3 cellular contexts compared by ENCODE assay signal in genomic region chr20:17955302-17955701, GRCh38.
A peak's percentile ranks its signal among the peaks of the same experiment; 100 is the strongest.
TF ChIP-seq lines count a peak whose summit lies in the region.

No MANE protein-coding gene starts in this region.

TF ChIP-seq in HepG2, 621 proteins besides CTCF, POLR2A, EP300 and RAD21:
- TF ChIP-seq MED1 (CRISPR knock-in tag; IDR thresholded peaks at IDR 0.05) (no peak), TCF12 (IDR thresholded peaks at IDR 0.05) (no peak), TCF12 (CRISPR knock-in tag; IDR thresholded peaks at IDR 0.05) (no peak), ZNF703 (CRISPR knock-in tag; IDR thresholded peaks at IDR 0.05; ENCODE audit: borderline replicate concordance) (no peak), THYN1 (CRISPR knock-in tag; IDR thresholded peaks at IDR 0.05; ENCODE audit: borderline replicate concordance, low read depth) (no peak), NRL (CRISPR knock-in tag; IDR thresholded peaks at IDR 0.05; ENCODE audit: borderline replicate concordance) (no peak), TOPORS (CRISPR knock-in tag; IDR thresholded peaks at IDR 0.05) (no peak), ZNF614 (CRISPR knock-in tag; IDR thresholded peaks at IDR 0.05; ENCODE audit: borderline replicate concordance) (no peak), NONO (IDR thresholded peaks at IDR 0.05) (no peak), NONO (CRISPR knock-in tag; conservative IDR thresholded peaks at IDR 0.05) (no peak), PITX1 (CRISPR knock-in tag; IDR thresholded peaks at IDR 0.05) (no peak), AGO2 (optimal IDR thresholded peaks at IDR 0.05; ENCODE audit: low read depth, low read length) (peak; percentile 36), CBX5 (CRISPR knock-in tag; IDR thresholded peaks at IDR 0.05; ENCODE audit: borderline replicate concordance) (no peak), ZNF841 (CRISPR knock-in tag; IDR thresholded peaks at IDR 0.05; ENCODE audit: borderline replicate concordance) (no peak)
- TF ChIP-seq, protein P1, sequence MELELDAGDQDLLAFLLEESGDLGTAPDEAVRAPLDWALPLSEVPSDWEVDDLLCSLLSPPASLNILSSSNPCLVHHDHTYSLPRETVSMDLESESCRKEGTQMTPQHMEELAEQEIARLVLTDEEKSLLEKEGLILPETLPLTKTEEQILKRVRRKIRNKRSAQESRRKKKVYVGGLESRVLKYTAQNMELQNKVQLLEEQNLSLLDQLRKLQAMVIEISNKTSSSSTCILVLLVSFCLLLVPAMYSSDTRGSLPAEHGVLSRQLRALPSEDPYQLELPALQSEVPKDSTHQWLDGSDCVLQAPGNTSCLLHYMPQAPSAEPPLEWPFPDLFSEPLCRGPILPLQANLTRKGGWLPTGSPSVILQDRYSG (CRISPR knock-in tag; IDR thresholded peaks at IDR 0.05), result no peak
- TF ChIP-seq, protein P2, sequence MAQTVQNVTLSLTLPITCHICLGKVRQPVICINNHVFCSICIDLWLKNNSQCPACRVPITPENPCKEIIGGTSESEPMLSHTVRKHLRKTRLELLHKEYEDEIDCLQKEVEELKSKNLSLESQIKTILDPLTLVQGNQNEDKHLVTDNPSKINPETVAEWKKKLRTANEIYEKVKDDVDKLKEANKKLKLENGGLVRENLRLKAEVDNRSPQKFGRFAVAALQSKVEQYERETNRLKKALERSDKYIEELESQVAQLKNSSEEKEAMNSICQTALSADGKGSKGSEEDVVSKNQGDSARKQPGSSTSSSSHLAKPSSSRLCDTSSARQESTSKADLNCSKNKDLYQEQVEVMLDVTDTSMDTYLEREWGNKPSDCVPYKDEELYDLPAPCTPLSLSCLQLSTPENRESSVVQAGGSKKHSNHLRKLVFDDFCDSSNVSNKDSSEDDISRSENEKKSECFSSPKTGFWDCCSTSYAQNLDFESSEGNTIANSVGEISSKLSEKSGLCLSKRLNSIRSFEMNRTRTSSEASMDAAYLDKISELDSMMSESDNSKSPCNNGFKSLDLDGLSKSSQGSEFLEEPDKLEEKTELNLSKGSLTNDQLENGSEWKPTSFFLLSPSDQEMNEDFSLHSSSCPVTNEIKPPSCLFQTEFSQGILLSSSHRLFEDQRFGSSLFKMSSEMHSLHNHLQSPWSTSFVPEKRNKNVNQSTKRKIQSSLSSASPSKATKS (CRISPR knock-in tag; IDR thresholded peaks at IDR 0.05), result 0 out of 2 replicates have a peak, but pooled peaks have one; percentile 55
- TF ChIP-seq, protein P3, sequence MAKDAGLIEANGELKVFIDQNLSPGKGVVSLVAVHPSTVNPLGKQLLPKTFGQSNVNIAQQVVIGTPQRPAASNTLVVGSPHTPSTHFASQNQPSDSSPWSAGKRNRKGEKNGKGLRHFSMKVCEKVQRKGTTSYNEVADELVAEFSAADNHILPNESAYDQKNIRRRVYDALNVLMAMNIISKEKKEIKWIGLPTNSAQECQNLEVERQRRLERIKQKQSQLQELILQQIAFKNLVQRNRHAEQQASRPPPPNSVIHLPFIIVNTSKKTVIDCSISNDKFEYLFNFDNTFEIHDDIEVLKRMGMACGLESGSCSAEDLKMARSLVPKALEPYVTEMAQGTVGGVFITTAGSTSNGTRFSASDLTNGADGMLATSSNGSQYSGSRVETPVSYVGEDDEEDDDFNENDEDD (CRISPR knock-in tag; IDR thresholded peaks at IDR 0.05; ENCODE audit: borderline replicate concordance), result 0 out of 2 replicates have a peak, but pooled peaks have one; percentile 16
TF ChIP-seq in HepG2: peak in this region for 3.

TF ChIP-seq in WTC11, 78 proteins besides CTCF, POLR2A, EP300 and RAD21:
- TF ChIP-seq EMX1 (CRISPR knock-in tag; IDR thresholded peaks at IDR 0.05), result no peak
TF ChIP-seq in WTC11: peak in this region for 0.

TF ChIP-seq in HEK293T, 16 proteins besides CTCF, POLR2A, EP300 and RAD21:
- TF ChIP-seq, protein P4, sequence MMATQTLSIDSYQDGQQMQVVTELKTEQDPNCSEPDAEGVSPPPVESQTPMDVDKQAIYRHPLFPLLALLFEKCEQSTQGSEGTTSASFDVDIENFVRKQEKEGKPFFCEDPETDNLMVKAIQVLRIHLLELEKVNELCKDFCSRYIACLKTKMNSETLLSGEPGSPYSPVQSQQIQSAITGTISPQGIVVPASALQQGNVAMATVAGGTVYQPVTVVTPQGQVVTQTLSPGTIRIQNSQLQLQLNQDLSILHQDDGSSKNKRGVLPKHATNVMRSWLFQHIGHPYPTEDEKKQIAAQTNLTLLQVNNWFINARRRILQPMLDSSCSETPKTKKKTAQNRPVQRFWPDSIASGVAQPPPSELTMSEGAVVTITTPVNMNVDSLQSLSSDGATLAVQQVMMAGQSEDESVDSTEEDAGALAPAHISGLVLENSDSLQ (IDR thresholded peaks at IDR 0.05), result no peak
- TF ChIP-seq SUZ12 (IDR thresholded peaks at IDR 0.05) (no peak), BHLHE40 (IDR thresholded peaks at IDR 0.05; ENCODE audit: borderline replicate concordance) (no peak), ZNF384 (IDR thresholded peaks at IDR 0.05) (no peak), L3MBTL2 (conservative IDR thresholded peaks at IDR 0.05) (no peak), LEF1 (IDR thresholded peaks at IDR 0.05; ENCODE audit: borderline replicate concordance) (no peak), FOXA1 (IDR thresholded peaks at IDR 0.05) (no peak), FOXM1 (IDR thresholded peaks at IDR 0.05; ENCODE audit: borderline replicate concordance) (no peak), FOXK2 (IDR thresholded peaks at IDR 0.05) (no peak), HDGF (IDR thresholded peaks at IDR 0.05; ENCODE audit: borderline replicate concordance) (no peak), NFRKB (IDR thresholded peaks at IDR 0.05) (no peak), TARDBP (IDR thresholded peaks at IDR 0.05) (no peak), SP1 (IDR thresholded peaks at IDR 0.05) (no peak)
